ENCODE assay signal across 11 cellular contexts in genomic region chr6:32943864-32944263, GRCh38. TPM values are rescaled to one million over a fixed set of nuclear protein-coding genes. Genes with fewer than 3 reads are reported as not detected.
A peak's percentile ranks its signal among the peaks of the same experiment; 100 is the strongest.
DNase-seq lines count a peak whose midpoint lies in the region; ATAC-seq and TF ChIP-seq lines count a peak whose summit lies in the region.
"Had no signal": no experiment of that assay in that cellular context is flagged by ENCODE, and none has a peak within 500 bp of the region (broad histone marks: within the 10 kb centered on the region; RNA-seq: fewer than 3 reads in every experiment).

No MANE protein-coding gene starts in this region.

- H3K79me2 ChIP-seq in KMS-11 (ENCODE audit: insufficient read depth, low read depth), result no peaks in the 10 kb centered on the region

- no peaks in the 10 kb centered on the region for H3K36me3 Mint-ChIP-seq in activated T-cell treated with anti-CD3 and anti-CD28 coated beads, Interleukin-2, amount 50 U/mL, for 24 hours (ENCODE audit: low read depth)
- peaks cover 7% of the 10 kb centered on the region for H3K36me3 Mint-ChIP-seq in activated naive CD8-positive, alpha-beta T cell treated with anti-CD3 and anti-CD28 coated beads, Interleukin-2, amount 10 ng/mL, durations not matched to agents 7 days and 5 days

- H3K4me2 ChIP-seq in KMS-11, result peak overlapping the region; percentile 80

- H3K9ac ChIP-seq in KMS-11, result peak overlapping the region; percentile 13; the same call in 1 of the 2 replicates

- no peaks in the 10 kb centered on the region for H3K27me3 Mint-ChIP-seq in activated T-cell treated with anti-CD3 and anti-CD28 coated beads, Interleukin-2, amount 50 U/mL, for 24 hours
- H3K27me3 Mint-ChIP-seq in activated naive CD8-positive, alpha-beta T cell treated with anti-CD3 and anti-CD28 coated beads, Interleukin-2, amount 10 ng/mL, durations not matched to agents 7 days and 5 days, result no peaks in the 10 kb centered on the region

- no peaks in the 10 kb centered on the region for H3K27me3 ChIP-seq in KMS-11 (ENCODE audit: insufficient read depth, low read depth)
- no peaks in the 10 kb centered on the region for H3K27me3 ChIP-seq in thoracic aorta (replicated peaks; ENCODE audit: insufficient read depth)

- H3K27ac Mint-ChIP-seq in activated T-cell treated with anti-CD3 and anti-CD28 coated beads, Interleukin-2, amount 50 U/mL, for 24 hours, result peak overlapping the region; percentile 89
- H3K27ac Mint-ChIP-seq in activated naive CD8-positive, alpha-beta T cell treated with anti-CD3 and anti-CD28 coated beads, Interleukin-2, amount 10 ng/mL, durations not matched to agents 7 days and 5 days, result peak overlapping the region; percentile 99

- ATAC-seq in activated naive CD8-positive, alpha-beta T cell treated with anti-CD3 and anti-CD28 coated beads, Interleukin-2, amount 10 ng/mL, durations not matched to agents 7 days and 5 days (ENCODE audit: low read depth), result peak; percentile 4
- ATAC-seq in thoracic aorta (ENCODE audit: insufficient number of reproducible peaks, low FRiP score, low read depth), result no peak
- no peak for ATAC-seq in GM18511 (IDR thresholded peaks at IDR 0.05; ENCODE audit: unreplicated experiment)

- H3K4me3 Mint-ChIP-seq in activated T-cell treated with anti-CD3 and anti-CD28 coated beads, Interleukin-2, amount 50 U/mL, for 24 hours, result peak overlapping the region; percentile 68
- H3K4me3 Mint-ChIP-seq in activated naive CD8-positive, alpha-beta T cell treated with anti-CD3 and anti-CD28 coated beads, Interleukin-2, amount 10 ng/mL, durations not matched to agents 7 days and 5 days, result peak overlapping the region; percentile 94

- no peak for TF ChIP-seq CTCF in KMS-11 (conservative IDR thresholded peaks at IDR 0.05; ENCODE audit: low read depth, low read length)
- no peak for TF ChIP-seq CTCF in thoracic aorta (IDR thresholded peaks at IDR 0.05)

- no peaks in the 10 kb centered on the region for H3K36me3 ChIP-seq in KMS-11 (ENCODE audit: insufficient read depth)
- no peaks in the 10 kb centered on the region for H3K36me3 ChIP-seq in thoracic aorta
- H3K36me3 ChIP-seq: SJSA1 had no signal

- H3K27ac ChIP-seq in KMS-11, result peak overlapping the region; percentile 50; the same call in 1 of the 2 replicates
- no peak overlapping the region for H3K27ac ChIP-seq in thoracic aorta
- H3K27ac ChIP-seq: SJSA1 had no signal

- H3K4me3 ChIP-seq in KMS-11 (IDR thresholded peaks at IDR 0.05; ENCODE audit: insufficient read depth, low read depth, low read length) (no peak overlapping the region), thoracic aorta (peak overlapping the region; percentile 5)
- H3K4me3 ChIP-seq: SJSA1 had no signal

- peaks cover 2% of the 10 kb centered on the region for H3K9me3 Mint-ChIP-seq in activated T-cell treated with anti-CD3 and anti-CD28 coated beads, Interleukin-2, amount 50 U/mL, for 24 hours
- H3K9me3 Mint-ChIP-seq in activated naive CD8-positive, alpha-beta T cell treated with anti-CD3 and anti-CD28 coated beads, Interleukin-2, amount 10 ng/mL, durations not matched to agents 7 days and 5 days, result no peaks in the 10 kb centered on the region

- no peaks in the 10 kb centered on the region for H4K20me1 ChIP-seq in KMS-11 (ENCODE audit: insufficient read depth)

- H3K9me3 ChIP-seq in thoracic aorta, result no peaks in the 10 kb centered on the region
- H3K9me3 ChIP-seq: SJSA1 had no signal

- no peak for DNase-seq in activated T-cell treated with anti-CD3 and anti-CD28 coated beads, Interleukin-2, amount 50 U/mL, for 24 hours
- no peak for DNase-seq in activated T-cell treated with anti-CD3 and anti-CD28 coated beads, Interleukin-2, amount 50 U/mL, for 48 hours
- no peak for DNase-seq in activated naive CD8-positive, alpha-beta T cell treated with anti-CD3 and anti-CD28 coated beads, Interleukin-2, amount 10 ng/mL, durations not matched to agents 7 days and 5 days
- DNase-seq in thoracic aorta (ENCODE audit: low spot score), result no peak
- DNase-seq in DMS79 treated with DMSO at 0.1 percent for 48 hours (lab: John Stamatoyannopoulos, UW), result no peak
- DNase-seq in HT-29 (ENCODE audit: low spot score), result no peak
- DNase-seq: mammary epithelial cell, NCI-H187 treated with DMSO at 0.1 percent for 48 hours had no signal

- H3K4me1 ChIP-seq in KMS-11 (ENCODE audit: low read depth, poor library complexity, severe bottlenecking) (peaks cover 50% of the 10 kb centered on the region), thoracic aorta (ENCODE audit: control insufficient read depth in 1 of 2, low read depth in 2 of 2) (peaks cover 0 to 4% of the 10 kb centered on the region in 2 donors)
- H3K4me1 ChIP-seq: SJSA1 had no signal

- H2AFZ ChIP-seq in KMS-11 (ENCODE audit: low read depth), result peak overlapping the region; percentile 31; the same call in 1 of the 2 replicates

- POLR2A ChIA-PET in activated naive CD8-positive, alpha-beta T cell treated with anti-CD3 and anti-CD28 coated beads, Interleukin-2, amount 10 ng/mL, durations not matched to agents 7 days and 5 days (lab: Charles Lee), result interaction anchor here (0.6 to 8.6 kb wide), 8 partner anchors 10 to 145 kb away, joined by 3 to 247 read pairs (median 8); partner anchors contain the start of genes BRD2, HLA-DMA, PSMB9 and TAP1

- peaks cover 77% of the 10 kb centered on the region for H3K4me1 Mint-ChIP-seq in activated T-cell treated with anti-CD3 and anti-CD28 coated beads, Interleukin-2, amount 50 U/mL, for 24 hours (ENCODE audit: low read depth)
- peaks cover 66% of the 10 kb centered on the region for H3K4me1 Mint-ChIP-seq in activated naive CD8-positive, alpha-beta T cell treated with anti-CD3 and anti-CD28 coated beads, Interleukin-2, amount 10 ng/mL, durations not matched to agents 7 days and 5 days

RNA-seq across cellular contexts. Expression of gene HLA-DMB, which starts 3.0 kb away (rescaled TPM):
- total RNA-seq in activated naive CD8-positive, alpha-beta T cell treated with anti-CD3 and anti-CD28 coated beads, Interleukin-2, amount 10 ng/mL, durations not matched to agents 7 days and 5 days, result 10 to 100 TPM; 14.0 to 14.7 TPM
- 10 to 100 TPM; 13.5 to 34.4 TPM for total RNA-seq in thoracic aorta
- 2.1 and 3.3 TPM in 2 replicates for total RNA-seq in HT-29 (2014; rRNA removed; shearing (Covaris generic))
- total RNA-seq: mammary epithelial cell, SJSA1 had no signal

RNA-seq across cellular contexts. Expression of gene HLA-DMA, which starts 9.0 kb away (rescaled TPM):
- total RNA-seq in activated naive CD8-positive, alpha-beta T cell treated with anti-CD3 and anti-CD28 coated beads, Interleukin-2, amount 10 ng/mL, durations not matched to agents 7 days and 5 days, result 10 to 100 TPM; 32.1 to 36.1 TPM
- total RNA-seq in thoracic aorta, result 10 to 100 TPM; 41.7 to 53.2 TPM
- 8.5 and 9.0 TPM in 2 replicates for total RNA-seq in HT-29 (2014; rRNA removed; shearing (Covaris generic))

RNA-seq across cellular contexts. Expression of gene BRD2, which starts 24.5 kb away (rescaled TPM):
- 100 to 1,000 TPM; 365 to 371 TPM for total RNA-seq in activated naive CD8-positive, alpha-beta T cell treated with anti-CD3 and anti-CD28 coated beads, Interleukin-2, amount 10 ng/mL, durations not matched to agents 7 days and 5 days
- 100 to 1,000 TPM; 134 to 169 TPM for total RNA-seq in thoracic aorta
- total RNA-seq in HT-29 (2014; rRNA removed; shearing (Covaris generic)), result 144 and 147 TPM in 2 replicates
